11 cellular contexts compared by ENCODE assay signal in genomic region chr17:50902768-50903353, GRCh38. TPM values are rescaled to one million over a fixed set of nuclear protein-coding genes. Genes with fewer than 3 reads are reported as not detected.
DNase-seq lines count a peak whose midpoint lies in the region; ATAC-seq, FAIRE-seq and TF ChIP-seq lines count a peak whose summit lies in the region.
"Had no signal": no experiment of that assay in that cellular context is flagged by ENCODE, and none has a peak within 500 bp of the region (broad histone marks: within the 10 kb centered on the region; RNA-seq: fewer than 3 reads in every experiment).

No MANE protein-coding gene starts in this region.

- H3K36me3 Mint-ChIP-seq in GM23338 (ENCODE audit: low read depth), result no peaks in the 10 kb centered on the region

- no peak for TF ChIP-seq RAD21 in H1 (IDR thresholded peaks at IDR 0.05 in 1 of 2, conservative IDR thresholded peaks at IDR 0.05 in 1 of 2; ENCODE audit: low read depth in 2 of 2, low read length in 2 of 2)

- H3K4me2 ChIP-seq in GM23338 (0 out of 2 replicates have a peak overlapping the region, but pooled peaks have one; percentile 2), H1 (ENCODE audit: insufficient read depth in 1 of 2, low read depth in 2 of 2, low read length in 2 of 2) (no peak overlapping the region)

- no peaks in the 10 kb centered on the region for H3K9me3 Mint-ChIP-seq in GM23338

- H3K4me3 Mint-ChIP-seq in GM23338, result no peak overlapping the region

- H3K27me3 ChIP-seq in GM23338 (ENCODE audit: insufficient read depth) (no peaks in the 10 kb centered on the region), RWPE2 (ENCODE audit: insufficient read depth, poor library complexity, severe bottlenecking) (no peaks in the 10 kb centered on the region), H1 (replicated peaks in 1 of 4; ENCODE audit: control insufficient read depth in 3 of 4, extremely low read depth in 1 of 4, insufficient read depth in 3 of 4, low read length in 3 of 4) (no peaks in the 10 kb centered on the region), rectal smooth muscle tissue (ENCODE audit: control insufficient read depth, insufficient read depth, low read length) (no peaks in the 10 kb centered on the region), aorta (ENCODE audit: control insufficient read depth in 1 of 2, insufficient read depth in 2 of 2, low read length in 1 of 2) (no peaks in the 10 kb centered on the region)
- H3K27me3 ChIP-seq: spleen had no signal

- WGBS in H1 (ENCODE audit: extremely low coverage in 1 of 2, insufficient coverage in 1 of 2, insufficient read length in 1 of 2, insufficient replicate concordance in 2 of 2, low coverage in 1 of 2, low lambda C conversion rate in 2 of 2, missing lambda C conversion rate in 1 of 2), 2 experiments, result 83% methylated on average over 8 of the region's 8 CpGs; no CpG with 5 or more reads in 1 of the 2 experiments
- WGBS in aorta, 2 donors, result 47 to 54% methylated on average over 8 of the region's 8 CpGs

- TF ChIP-seq CTCF in GM23338 (conservative IDR thresholded peaks at IDR 0.05; ENCODE audit: low read depth in 2 of 2), result no peak
- no peak for TF ChIP-seq CTCF in RWPE2 (IDR thresholded peaks at IDR 0.05; ENCODE audit: poor library complexity, severe bottlenecking)
- no peak for TF ChIP-seq CTCF in H1 (IDR thresholded peaks at IDR 0.05; ENCODE audit: control extremely low read depth in 1 of 3, insufficient read depth in 1 of 3, low read depth in 1 of 3, low read length in 3 of 3)

- H3K23me2 ChIP-seq in H1 (ENCODE audit: low read depth, low read length), result no peaks in the 10 kb centered on the region

- H3K27me3 Mint-ChIP-seq in GM23338 (ENCODE audit: insufficient read depth, low read depth, poor library complexity), result peaks cover 13% of the 10 kb centered on the region

- no peak for TF ChIP-seq EP300 in H1 (IDR thresholded peaks at IDR 0.05; ENCODE audit: borderline replicate concordance in 1 of 2, low read depth in 2 of 2, low read length in 2 of 2)

- no peak overlapping the region for H2AK5ac ChIP-seq in H1 (ENCODE audit: low read depth, low read length)

- POLR2A ChIA-PET in H1 (lab: Charles Lee; ENCODE audit: partially characterized antibody), result interaction anchor here (0.9 to 1.8 kb wide), 5 partner anchors 9 to 39 kb away, joined by 3 to 17 read pairs (median 4); partner anchors contain the start of gene TOB1

- H2BK5ac ChIP-seq in H1 (ENCODE audit: low read depth, low read length), result peak overlapping the region; percentile 37; the same call in 1 of the 2 replicates

- no peak for DNase-seq in GM23338 (ENCODE audit: low spot score)
- DNase-seq in RWPE2 (ENCODE audit: low spot score), result no peak
- no peak for DNase-seq in H1 (ENCODE audit: low read depth in 1 of 2, low spot score in 2 of 2)
- DNase-seq in H54 (ENCODE audit: insufficient read length, low spot score), result no peak
- DNase-seq in activated CD4-positive, CD25-positive, alpha-beta regulatory T cell (lab: John Stamatoyannopoulos, UW), result no peak
- DNase-seq in aorta, result no peak
- DNase-seq: mesendoderm, NCI-H1436 treated with DMSO at 0.1 percent for 48 hours, spleen had no signal

- H3K4ac ChIP-seq in H1 (replicated peaks; ENCODE audit: insufficient read length, low read depth, low read length), result no peak overlapping the region

- peak overlapping the region; percentile 22; the same call in 1 of the 2 replicates for H3K18ac ChIP-seq in H1 (ENCODE audit: extremely low read depth, low read length)

- no peak overlapping the region for H2BK20ac ChIP-seq in H1 (ENCODE audit: low read length)

- H3K4me1 Mint-ChIP-seq in GM23338, result peaks cover 44% of the 10 kb centered on the region

- peaks cover 36% of the 10 kb centered on the region for H3K4me1 ChIP-seq in GM23338 (ENCODE audit: insufficient read depth)
- peaks cover 29% of the 10 kb centered on the region for H3K4me1 ChIP-seq in RWPE2 (ENCODE audit: insufficient read depth, poor library complexity, severe bottlenecking)
- H3K4me1 ChIP-seq in H1 (replicated peaks in 1 of 4; ENCODE audit: control insufficient read depth in 3 of 4, insufficient read depth in 4 of 4, low read length in 3 of 4), result peaks cover 10 to 30% (median 20%) of the 10 kb centered on the region in 4 experiments
- H3K4me1 ChIP-seq in rectal smooth muscle tissue (ENCODE audit: control insufficient read depth, insufficient read depth, low read length), result peaks cover 31% of the 10 kb centered on the region
- H3K4me1 ChIP-seq in aorta (ENCODE audit: control insufficient read depth in 1 of 2, insufficient read depth in 2 of 2, low read length in 2 of 2), result no peaks in the 10 kb centered on the region

- H3K9me3 ChIP-seq in RWPE2 (ENCODE audit: severe bottlenecking) (no peaks in the 10 kb centered on the region), H1 (ENCODE audit: insufficient read depth in 2 of 2, low read depth in 1 of 2, low read length in 1 of 2) (no peaks in the 10 kb centered on the region), aorta (ENCODE audit: control insufficient read depth, low read length) (no peaks in the 10 kb centered on the region)
- H3K9me3 ChIP-seq: spleen had no signal

- H3K79me2 ChIP-seq in GM23338 (replicated peaks; ENCODE audit: insufficient read depth) (no peaks in the 10 kb centered on the region), H1 (ENCODE audit: control insufficient read depth in 1 of 2, insufficient read depth in 2 of 2, low read length in 2 of 2) (no peaks in the 10 kb centered on the region)

- H4K20me1 ChIP-seq in GM23338 (replicated peaks; ENCODE audit: insufficient read depth) (no peaks in the 10 kb centered on the region), H1 (replicated peaks in 1 of 2; ENCODE audit: control insufficient read depth in 1 of 2, insufficient read depth in 2 of 2, low read length in 2 of 2) (no peaks in the 10 kb centered on the region)

- H2BK120ac ChIP-seq in H1 (replicated peaks; ENCODE audit: low read depth, low read length), result no peak overlapping the region

- no peak overlapping the region for H4K5ac ChIP-seq in H1 (ENCODE audit: insufficient read length, low read depth, low read length)

- H3K36me3 ChIP-seq in GM23338 (ENCODE audit: insufficient read depth) (no peaks in the 10 kb centered on the region), RWPE2 (ENCODE audit: low read depth) (no peaks in the 10 kb centered on the region), H1 (ENCODE audit: control insufficient read depth in 2 of 4, insufficient read depth in 4 of 4, low read length in 3 of 4) (no peaks in the 10 kb centered on the region), rectal smooth muscle tissue (ENCODE audit: control insufficient read depth, insufficient read depth, low read length) (no peaks in the 10 kb centered on the region), aorta (ENCODE audit: control insufficient read depth in 1 of 2, insufficient read depth in 2 of 2, low read length in 1 of 2) (no peaks in the 10 kb centered on the region)
- H3K36me3 ChIP-seq: spleen had no signal

- CTCF ChIA-PET in H1 (lab: Charles Lee; ENCODE audit: partially characterized antibody), result interaction anchor here (0.6 to 3.5 kb wide), 11 partner anchors 9 to 155 kb away, joined by 3 to 16 read pairs (median 3); no protein-coding TSS in a partner anchor

- H3F3A ChIP-seq in GM23338 (replicated peaks; ENCODE audit: low read depth), result 0 out of 2 replicates have a peak, but pooled peaks cover 3% of the 10 kb centered on the region

- no peaks in the 10 kb centered on the region for H3K79me1 ChIP-seq in H1 (ENCODE audit: low read depth, low read length)

- no peak overlapping the region for H3K9ac ChIP-seq in H1 (replicated peaks in 1 of 4; ENCODE audit: extremely low read depth in 1 of 4, low read depth in 3 of 4, low read length in 3 of 4)
- no peak overlapping the region for H3K9ac ChIP-seq in rectal smooth muscle tissue (ENCODE audit: low read length)

- H3K27ac ChIP-seq in GM23338 (ENCODE audit: low read depth) (no peak overlapping the region), RWPE2 (ENCODE audit: poor library complexity, severe bottlenecking) (peak overlapping the region; percentile 92), H1 (ENCODE audit: low read depth, low read length) (no peak overlapping the region), rectal smooth muscle tissue (ENCODE audit: low read depth, low read length) (peak overlapping the region; percentile 97), aorta (ENCODE audit: low read depth in 1 of 2, low read length in 2 of 2) (no peak overlapping the region)

- peak overlapping the region; percentile 65; the same call in 1 of the 2 replicates for H3K27ac Mint-ChIP-seq in GM23338

- no peak overlapping the region for H4K91ac ChIP-seq in H1 (replicated peaks; ENCODE audit: insufficient read length, low read length)

- no peak for TF ChIP-seq POLR2A in H1 (IDR thresholded peaks at IDR 0.05; ENCODE audit: control extremely low read depth in 1 of 2, low read depth in 2 of 2, low read length in 2 of 2)
- no peak for TF ChIP-seq POLR2A in H54 (IDR thresholded peaks at IDR 0.05; ENCODE audit: low read depth, low read length)

- H4K8ac ChIP-seq in H1 (ENCODE audit: extremely low read depth, insufficient read depth, low read length), result no peak overlapping the region

- H2AFZ ChIP-seq in GM23338, result peak overlapping the region; percentile 4; the same call in 1 of the 2 replicates
- no peak overlapping the region for H2AFZ ChIP-seq in H1 (ENCODE audit: low read length)

- no peak overlapping the region for H3K23ac ChIP-seq in H1 (ENCODE audit: insufficient read length)

- no peak overlapping the region for H3K14ac ChIP-seq in H1 (ENCODE audit: insufficient read length)

- no peak for FAIRE-seq in H1 (lab: Jason Lieb, UNC)
- FAIRE-seq in H54 (lab: Jason Lieb, UNC), result no peak

- H3K9me2 ChIP-seq in GM23338 (ENCODE audit: insufficient read depth), result peaks cover 8% of the 10 kb centered on the region; the same call in 1 of the 2 replicates

- H3K4me3 ChIP-seq in GM23338 (no peak overlapping the region), RWPE2 (ENCODE audit: severe bottlenecking) (no peak overlapping the region), H1 (ENCODE audit: extremely low read depth in 1 of 4, insufficient read depth in 2 of 4, low read depth in 3 of 4, low read length in 4 of 4) (no peak overlapping the region), rectal smooth muscle tissue (ENCODE audit: low read length) (no peak overlapping the region), aorta (ENCODE audit: low read length in 2 of 2) (no peak overlapping the region)
- H3K4me3 ChIP-seq: spleen had no signal

- H2BK12ac ChIP-seq in H1 (ENCODE audit: low read depth, low read length), result no peak overlapping the region

- no peak overlapping the region for H3K56ac ChIP-seq in H1 (replicated peaks; ENCODE audit: insufficient read length, low read depth, low read length)

- intact Hi-C loops in aorta (cut with DNase I), result loop anchor here in 1 of 2 donors (5.0 kb wide), 1 partner anchor 36 kb away; the partner anchor contains the start of gene TOB1

- H2BK15ac ChIP-seq in H1 (ENCODE audit: low read length), result no peak overlapping the region

- ATAC-seq in GM23338, result peak; percentile 9; the same call in 2 of the 3 replicates
- ATAC-seq in RWPE2 (ENCODE audit: low read depth), result no peak
- no peak for ATAC-seq in GM21723 (IDR thresholded peaks at IDR 0.05; ENCODE audit: unreplicated experiment)
- no peak for ATAC-seq in aorta (ENCODE audit: low FRiP score)

RNA-seq across cellular contexts. Expression of gene TOB1, which starts 36.7 kb away (rescaled TPM):
- 12.1 and 15.3 TPM in 2 replicates for total RNA-seq in GM23338 (2014; rRNA removed; shearing (Covaris generic))
- polyA plus RNA-seq in GM23338 (2016; fragmentation: Nextera tagmentation; extraction: Ambion mirVana) (41.2 and 46.9 TPM in 2 replicates), H1 (2011; rRNA removed) (9.7 and 14.4 TPM in 2 replicates), aorta (10 to 100 TPM; 24.0 to 39.8 TPM)
- total RNA-seq in H1 (2021; fragmentation: NEBNext Ultra II Directional; extraction: Animal tissue kit (Norgen Biotek cat#: 25700)), result 20.8 and 26.7 TPM in 2 replicates
- polyA plus RNA-seq in H1 (2011; cell fraction: cytosol; rRNA removed), result 12.0 TPM
- 17.7 TPM for polyA plus RNA-seq in H1 (2011; cell fraction: nucleus; rRNA removed)
- polyA plus RNA-seq in H1 (2012, experiment 1 of 2), result 24.8 to 32.2 TPM (median 27.7 TPM) in 4 replicates
- 5.9 TPM for polyA plus RNA-seq in H1 (2012, experiment 2 of 2)
- polyA plus RNA-seq in H1 (2013, experiment 1 of 2), result 21.6 TPM
- 22.3 TPM for polyA plus RNA-seq in H1 (2013, experiment 2 of 2)
- polyA minus RNA-seq in H1 (2011; rRNA and poly(A)+ RNA removed), result 22.6 and 27.7 TPM in 2 replicates
- polyA minus RNA-seq in H1 (2011; cell fraction: cytosol; rRNA and poly(A)+ RNA removed), result 22.5 TPM
- polyA minus RNA-seq in H1 (2011; cell fraction: nucleus; rRNA and poly(A)+ RNA removed), result 52.2 TPM
- total RNA-seq in aorta, result 10 to 100 TPM; 42.0 to 55.2 TPM

Comparison
In these comparisons a context has a peak if more than half of its experiments do, and no peak if none do; other contexts are left out.
1. H3K27ac ChIP-seq: peak in RWPE2 (single experiment) and rectal smooth muscle tissue (single experiment); none in GM23338 (single experiment), H1 (single experiment) and aorta (0 of 2).